23 cellular contexts compared by ENCODE assay signal in the genomic region with DNA sequence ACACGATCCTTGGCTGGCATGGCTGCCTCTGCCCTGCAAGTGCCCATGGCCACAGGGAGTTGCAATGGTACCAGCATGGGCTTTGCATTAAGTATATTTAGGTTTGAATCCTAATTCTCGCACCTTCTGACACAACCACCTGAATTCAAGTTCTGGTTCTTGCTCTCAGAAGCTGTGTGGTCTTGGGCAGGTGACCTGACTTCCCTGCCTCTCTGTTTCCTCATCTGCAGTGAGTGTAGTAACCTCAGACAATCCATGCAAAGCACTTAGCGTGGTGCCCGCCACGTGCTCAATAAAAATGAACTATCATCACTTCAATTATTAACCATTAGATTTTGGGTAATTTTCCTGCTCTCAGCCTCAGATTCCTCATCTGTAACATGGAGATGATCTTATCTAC.
DNase-seq lines count a peak whose midpoint lies in the region; ATAC-seq, FAIRE-seq and TF ChIP-seq lines count a peak whose summit lies in the region.
"Had no signal": no experiment of that assay in that cellular context is flagged by ENCODE, and none has a peak within 500 bp of the region (broad histone marks: within the 10 kb centered on the region; RNA-seq: fewer than 3 reads in every experiment).

No MANE protein-coding gene starts in this region.

- 74 to 85% methylated on average over 5 of the region's 5 CpGs for WGBS in body of pancreas, 2 donors

- peak overlapping the region; percentile 74 to 98 (median 96) for H3K27ac Mint-ChIP-seq in CD4-positive, CD25-positive, alpha-beta regulatory T cell
- H3K27ac Mint-ChIP-seq in T-cell = peak overlapping the region; percentile 94 to 99
- peak overlapping the region in 8 of 9 donors; percentile 93 to 100 (median 98) for H3K27ac Mint-ChIP-seq in naive thymus-derived CD4-positive, alpha-beta T cell

- POLR2A ChIA-PET in T-cell (lab: Charles Lee) = no interaction called here
- POLR2A ChIA-PET in naive thymus-derived CD4-positive, alpha-beta T cell (lab: Charles Lee) = interaction anchor here (0.6 to 1.2 kb wide), 2 partner anchors 382 to 484 kb away, joined by 3 read pairs; no protein-coding TSS in a partner anchor

- no peak overlapping the region for H3K4me3 ChIP-seq in CD4-positive, CD25-positive, alpha-beta regulatory T cell (ENCODE audit: low read depth, low read length)
- no peak overlapping the region for H3K4me3 ChIP-seq in naive thymus-derived CD4-positive, alpha-beta T cell (ENCODE audit: low read length)
- no peak overlapping the region for H3K4me3 ChIP-seq in body of pancreas
- no peak overlapping the region for H3K4me3 ChIP-seq in SJCRH30

- peaks cover 7 to 72% (median 29%) of the 10 kb centered on the region in 4 donors for H3K4me1 Mint-ChIP-seq in CD4-positive, CD25-positive, alpha-beta regulatory T cell
- H3K4me1 Mint-ChIP-seq in T-cell = peaks cover 48 to 75% (median 59%) of the 10 kb centered on the region in 3 donors
- H3K4me1 Mint-ChIP-seq in naive thymus-derived CD4-positive, alpha-beta T cell = peaks cover 17 to 87% (median 71%) of the 10 kb centered on the region in 7 donors

- FAIRE-seq in GM12891 (lab: Jason Lieb, UNC) = peak; percentile 35
- FAIRE-seq: A204.1, RCC 7860 had no signal

- no peak for DNase-seq in CD4-positive, CD25-positive, alpha-beta regulatory T cell
- DNase-seq in GM12891 (ENCODE audit: insufficient read length, low spot score) (no peak), T-cell (no peak), body of pancreas (no peak), DMS153 (lab: John Stamatoyannopoulos, UW) (no peak), SJCRH30 (no peak)
- no peak for DNase-seq in naive thymus-derived CD4-positive, alpha-beta T cell
- DNase-seq: C1 segment of cervical spinal cord, DMS53, Karpas-422, NCI-H1092, NCI-H1417 treated with DMSO at 0.1 percent for 48 hours, NCI-H1694 treated with DMSO at 0.1 percent for 48 hours, NCI-H2081, NCI-H2227 treated with DMSO at 0.1 percent for 48 hours, NCI-H526 treated with DMSO at 0.1 percent for 48 hours, SIG-M5, SK-N-SH, SW 1271 had no signal

- intact Hi-C loops in naive thymus-derived CD4-positive, alpha-beta T cell (cut with micrococcal nuclease) = loop anchor here in 1 of 2 donors (5.0 kb wide), 5 partner anchors 196 to 984 kb away; a partner anchor contains a TSS
- intact Hi-C loops in body of pancreas (cut with DNase I) = no loop called here

- H3K4me1 ChIP-seq in CD4-positive, CD25-positive, alpha-beta regulatory T cell (ENCODE audit: control insufficient read depth, insufficient read depth, low read length, poor library complexity, severe bottlenecking) = peaks cover 49% of the 10 kb centered on the region
- peaks cover 16 to 52% of the 10 kb centered on the region in 2 donors for H3K4me1 ChIP-seq in naive thymus-derived CD4-positive, alpha-beta T cell (ENCODE audit: control insufficient read depth in 2 of 2, insufficient read depth in 2 of 2, low read length in 2 of 2)
- H3K4me1 ChIP-seq in body of pancreas (no peaks in the 10 kb centered on the region), SJCRH30 (0 out of 2 replicates have a peak, but pooled peaks cover 6% of the 10 kb centered on the region)

- H3K27me3 ChIP-seq in CD4-positive, CD25-positive, alpha-beta regulatory T cell (ENCODE audit: control insufficient read depth, insufficient read depth, low read length) = no peaks in the 10 kb centered on the region
- H3K27me3 ChIP-seq in naive thymus-derived CD4-positive, alpha-beta T cell (ENCODE audit: control insufficient read depth in 2 of 2, insufficient read depth in 2 of 2, low read length in 2 of 2) = no peaks in the 10 kb centered on the region
- H3K27me3 ChIP-seq in body of pancreas = no peaks in the 10 kb centered on the region
- H3K27me3 ChIP-seq in SJCRH30 = no peaks in the 10 kb centered on the region

- no peaks in the 10 kb centered on the region for H3K36me3 Mint-ChIP-seq in CD4-positive, CD25-positive, alpha-beta regulatory T cell
- no peaks in the 10 kb centered on the region for H3K36me3 Mint-ChIP-seq in T-cell
- H3K36me3 Mint-ChIP-seq in naive thymus-derived CD4-positive, alpha-beta T cell = peaks cover 0 to 4% (median 0%) of the 10 kb centered on the region in 5 donors

- H3K4me3 Mint-ChIP-seq in CD4-positive, CD25-positive, alpha-beta regulatory T cell = peak overlapping the region in 2 of 4 donors; percentile 43 to 62
- peak overlapping the region in 1 of 3 donors; percentile 54 for H3K4me3 Mint-ChIP-seq in T-cell
- peak overlapping the region in 8 of 10 donors; percentile 33 to 95 (median 72) for H3K4me3 Mint-ChIP-seq in naive thymus-derived CD4-positive, alpha-beta T cell

- TF ChIP-seq CTCF in body of pancreas (IDR thresholded peaks at IDR 0.05) = no peak

- ATAC-seq in CD4-positive, CD25-positive, alpha-beta regulatory T cell (ENCODE audit: low read depth in 2 of 2) = no peak
- ATAC-seq in T-cell (replicated peaks in 1 of 4) (no peak), body of pancreas (no peak)
- ATAC-seq in naive thymus-derived CD4-positive, alpha-beta T cell = no peak
- ATAC-seq: HCT116 had no signal

- TF ChIP-seq POLR2A in GM12891 (IDR thresholded peaks at IDR 0.05; ENCODE audit: low read depth, low read length) = no peak
- no peak for TF ChIP-seq POLR2A in body of pancreas (IDR thresholded peaks at IDR 0.05)

- no peaks in the 10 kb centered on the region for H3K9me3 ChIP-seq in CD4-positive, CD25-positive, alpha-beta regulatory T cell (ENCODE audit: control insufficient read depth in 2 of 2, low read length in 2 of 2)
- no peaks in the 10 kb centered on the region for H3K9me3 ChIP-seq in naive thymus-derived CD4-positive, alpha-beta T cell (ENCODE audit: control insufficient read depth in 2 of 3, low read length in 3 of 3)
- H3K9me3 ChIP-seq in body of pancreas (no peaks in the 10 kb centered on the region), SJCRH30 (replicated peaks) (no peaks in the 10 kb centered on the region)
- H3K9me3 ChIP-seq: SK-N-SH had no signal

- CTCF ChIA-PET in T-cell (lab: Charles Lee) = no interaction called here
- CTCF ChIA-PET in naive thymus-derived CD4-positive, alpha-beta T cell (lab: Charles Lee) = no interaction called here

- no peaks in the 10 kb centered on the region for H3K36me3 ChIP-seq in CD4-positive, CD25-positive, alpha-beta regulatory T cell (ENCODE audit: control insufficient read depth, insufficient read depth, low read length)
- H3K36me3 ChIP-seq in naive thymus-derived CD4-positive, alpha-beta T cell (ENCODE audit: control insufficient read depth in 2 of 3, insufficient read depth in 3 of 3, low read length in 3 of 3) = no peaks in the 10 kb centered on the region
- no peaks in the 10 kb centered on the region for H3K36me3 ChIP-seq in body of pancreas (replicated peaks in 1 of 2; ENCODE audit: insufficient read depth in 1 of 2, low read depth in 2 of 2)
- no peaks in the 10 kb centered on the region for H3K36me3 ChIP-seq in SJCRH30

- H3K27ac ChIP-seq in CD4-positive, CD25-positive, alpha-beta regulatory T cell (ENCODE audit: insufficient read depth, low read length, poor library complexity, severe bottlenecking) = peak overlapping the region; percentile 78
- H3K27ac ChIP-seq in naive thymus-derived CD4-positive, alpha-beta T cell (ENCODE audit: low read depth, low read length) = peak overlapping the region; percentile 85
- no peak overlapping the region for H3K27ac ChIP-seq in body of pancreas
- H3K27ac ChIP-seq in SJCRH30 = no peak overlapping the region
- H3K27ac ChIP-seq: HL-60 had no signal

- peaks cover 2% of the 10 kb centered on the region for H3K27me3 Mint-ChIP-seq in CD4-positive, CD25-positive, alpha-beta regulatory T cell
- H3K27me3 Mint-ChIP-seq in T-cell = peaks cover 0 to 2% of the 10 kb centered on the region in 2 donors
- H3K27me3 Mint-ChIP-seq in naive thymus-derived CD4-positive, alpha-beta T cell = peaks cover 0 to 37% (median 0%) of the 10 kb centered on the region in 5 donors

- peaks cover 0 to 3% (median 0%) of the 10 kb centered on the region in 7 donors for H3K9me3 Mint-ChIP-seq in CD4-positive, CD25-positive, alpha-beta regulatory T cell
- H3K9me3 Mint-ChIP-seq in T-cell = no peaks in the 10 kb centered on the region
- peaks cover 0 to 3% (median 0%) of the 10 kb centered on the region in 11 donors for H3K9me3 Mint-ChIP-seq in naive thymus-derived CD4-positive, alpha-beta T cell

TF ChIP-seq in GM12891, 5 proteins besides CTCF, POLR2A, EP300 and RAD21:
- TF ChIP-seq PAX5 (IDR thresholded peaks at IDR 0.05; ENCODE audit: insufficient read depth, low read length, severe bottlenecking) (no peak), POLR2AphosphoS5 (IDR thresholded peaks at IDR 0.05; ENCODE audit: low read depth, low read length) (no peak)

Comparison
In these comparisons a context has a peak if more than half of its experiments do, and no peak if none do; other contexts are left out.
1. H3K27ac ChIP-seq: peak in CD4-positive, CD25-positive, alpha-beta regulatory T cell (single experiment) and naive thymus-derived CD4-positive, alpha-beta T cell (single experiment); none in body of pancreas (0 of 4) and SJCRH30 (single experiment).
2. Peak in every context shown above with its lines, with median percentiles within 50 percentile points of each other: H3K27ac Mint-ChIP-seq.